ENCODE assay signal across 11 cellular contexts in the genomic region with DNA sequence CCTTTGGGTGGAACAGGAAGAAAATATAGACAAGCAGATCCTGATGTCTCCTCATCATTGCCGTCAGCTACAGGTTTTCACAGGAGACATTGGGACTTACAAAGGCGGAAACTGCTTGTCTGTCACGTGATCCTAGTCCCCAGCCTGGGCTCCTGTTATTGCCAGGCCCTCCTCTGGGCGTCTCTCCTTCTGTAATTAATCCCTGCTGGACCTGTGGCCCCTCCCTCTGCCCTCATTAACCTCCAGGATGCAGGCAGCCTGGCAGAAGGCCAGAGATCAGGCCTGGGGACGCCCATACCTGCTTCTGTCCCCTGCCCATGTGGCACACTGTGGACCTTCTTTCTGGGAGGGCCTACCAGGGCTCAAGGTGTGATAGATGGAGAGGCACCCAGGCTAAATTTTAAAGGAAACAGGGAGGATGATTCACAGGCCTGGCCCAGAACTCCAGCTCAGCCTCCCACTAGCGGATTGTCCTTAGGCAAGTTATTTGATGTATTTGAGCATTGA. TPM values are rescaled to one million over a fixed set of nuclear protein-coding genes. Genes with fewer than 3 reads are reported as not detected.
A peak's percentile ranks its signal among the peaks of the same experiment; 100 is the strongest.
DNase-seq lines count a peak whose midpoint lies in the region; ATAC-seq and TF ChIP-seq lines count a peak whose summit lies in the region.
"Had no signal": no experiment of that assay in that cellular context is flagged by ENCODE, and none has a peak within 500 bp of the region (broad histone marks: within the 10 kb centered on the region; RNA-seq: fewer than 3 reads in every experiment).

No MANE protein-coding gene starts in this region.

- no peak for DNase-seq in activated CD4-positive, alpha-beta T cell treated with anti-CD3 and anti-CD28 coated beads, Interleukin-2, amount 10 ng/mL, durations not matched to agents 24 days and 14 days
- DNase-seq in activated CD4-positive, alpha-beta T cell treated with anti-CD3 and anti-CD28 coated beads for 4 hours: no peak
- DNase-seq in NOMO-1 treated with DMSO at 0.1 percent for 48 hours (lab: John Stamatoyannopoulos, UW; ENCODE audit: unreplicated experiment): peak; percentile 56
- peak; percentile 29 to 31 for DNase-seq in erythroblast (lab: John Stamatoyannopoulos, UW)
- DNase-seq in smooth muscle cell (lab: John Stamatoyannopoulos, UW; ENCODE audit: unreplicated experiment): no peak
- no peak for DNase-seq in omental fat pad (ENCODE audit: low spot score)
- no peak for DNase-seq in GM20000 (ENCODE audit: low spot score)
- no peak for DNase-seq in dedifferentiated amniotic fluid mesenchymal stem cell (ENCODE audit: extremely low spot score)

- H3K4me1 Mint-ChIP-seq in activated CD4-positive, alpha-beta T cell treated with anti-CD3 and anti-CD28 coated beads, Interleukin-2, amount 10 ng/mL, durations not matched to agents 24 days and 14 days: peaks cover 77% of the 10 kb centered on the region

- H3K27ac ChIP-seq in smooth muscle cell (ENCODE audit: low read depth): peak overlapping the region; percentile 41
- H3K27ac ChIP-seq: ovary had no signal

- peaks cover 14% of the 10 kb centered on the region for H3K4me1 ChIP-seq in smooth muscle cell (ENCODE audit: low read depth)

- intact Hi-C loops in activated CD4-positive, alpha-beta T cell treated with anti-CD3 and anti-CD28 coated beads, Interleukin-2, amount 10 ng/mL, durations not matched to agents 24 days and 14 days (cut with micrococcal nuclease): loop anchor here (10.0 kb wide), 1 partner anchor 426 kb away; a partner anchor contains a TSS

- H3K27me3 Mint-ChIP-seq in activated CD4-positive, alpha-beta T cell treated with anti-CD3 and anti-CD28 coated beads, Interleukin-2, amount 10 ng/mL, durations not matched to agents 24 days and 14 days: no peaks in the 10 kb centered on the region
- H3K27me3 Mint-ChIP-seq: IgD-negative memory B cell; stimulated activated naive CD8-positive, alpha-beta T cell treated with anti-CD3 and anti-CD28 coated beads, Interleukin-15, Interleukin-2, amounts not matched to agents 100 ng/mL and 50 ng/mL, for 24 hours had no signal

- no peak overlapping the region for H3K4me3 ChIP-seq in smooth muscle cell
- H3K4me3 ChIP-seq: ovary had no signal

- peaks cover 10% of the 10 kb centered on the region for H3K79me2 ChIP-seq in smooth muscle cell (ENCODE audit: low read depth)

- ATAC-seq in omental fat pad (ENCODE audit: low FRiP score): no peak

- H3K9me3 Mint-ChIP-seq in activated CD4-positive, alpha-beta T cell treated with anti-CD3 and anti-CD28 coated beads, Interleukin-2, amount 10 ng/mL, durations not matched to agents 24 days and 14 days: no peaks in the 10 kb centered on the region
- H3K9me3 Mint-ChIP-seq: IgD-negative memory B cell; stimulated activated naive CD8-positive, alpha-beta T cell treated with anti-CD3 and anti-CD28 coated beads, Interleukin-15, Interleukin-2, amounts not matched to agents 100 ng/mL and 50 ng/mL, for 24 hours had no signal

- peak overlapping the region; percentile 10 for H3K27ac Mint-ChIP-seq in activated CD4-positive, alpha-beta T cell treated with anti-CD3 and anti-CD28 coated beads, Interleukin-2, amount 10 ng/mL, durations not matched to agents 24 days and 14 days
- H3K27ac Mint-ChIP-seq: IgD-negative memory B cell had no signal

- no peak overlapping the region for H3K4me3 Mint-ChIP-seq in activated CD4-positive, alpha-beta T cell treated with anti-CD3 and anti-CD28 coated beads, Interleukin-2, amount 10 ng/mL, durations not matched to agents 24 days and 14 days
- H3K4me3 Mint-ChIP-seq: stimulated activated naive CD8-positive, alpha-beta T cell treated with anti-CD3 and anti-CD28 coated beads, Interleukin-15, Interleukin-2, amounts not matched to agents 100 ng/mL and 50 ng/mL, for 24 hours had no signal

- peaks cover 6% of the 10 kb centered on the region for H4K20me1 ChIP-seq in smooth muscle cell (ENCODE audit: low read depth)

- H3K9ac ChIP-seq in smooth muscle cell (ENCODE audit: low read depth): no peak overlapping the region

- no peaks in the 10 kb centered on the region for H3K27me3 ChIP-seq in smooth muscle cell (ENCODE audit: low read depth)
- H3K27me3 ChIP-seq: ovary had no signal

- H3K36me3 Mint-ChIP-seq in activated CD4-positive, alpha-beta T cell treated with anti-CD3 and anti-CD28 coated beads, Interleukin-2, amount 10 ng/mL, durations not matched to agents 24 days and 14 days (ENCODE audit: low read depth): peaks cover 25% of the 10 kb centered on the region

- H3F3A ChIP-seq in smooth muscle cell (ENCODE audit: low read depth): peaks cover 18% of the 10 kb centered on the region

- no peak overlapping the region for H3K4me2 ChIP-seq in smooth muscle cell

- 45% methylated on average over 6 of the region's 6 CpGs for WGBS in smooth muscle cell (ENCODE audit: low lambda C conversion rate)

- no peak for TF ChIP-seq POLR2A in erythroblast (IDR thresholded peaks at IDR 0.05; ENCODE audit: low read length)

- H2AFZ ChIP-seq in smooth muscle cell (ENCODE audit: low read depth): no peak overlapping the region

- H3K36me3 ChIP-seq in smooth muscle cell (ENCODE audit: low read depth): no peaks in the 10 kb centered on the region
- H3K36me3 ChIP-seq: ovary had no signal

- TF ChIP-seq CTCF in smooth muscle cell (IDR thresholded peaks at IDR 0.05; ENCODE audit: borderline replicate concordance, insufficient read depth, poor library complexity, severe bottlenecking): no peak
- no peak for TF ChIP-seq CTCF in omental fat pad (IDR thresholded peaks at IDR 0.05)
- no peak for TF ChIP-seq CTCF in GM20000 (IDR thresholded peaks at IDR 0.05; ENCODE audit: extremely low read depth, missing control alignments)

- H3K9me3 ChIP-seq in smooth muscle cell (replicated peaks; ENCODE audit: low read depth): no peaks in the 10 kb centered on the region
- H3K9me3 ChIP-seq: ovary had no signal

RNA-seq across cellular contexts. Expression of a gene that starts 2.4 kb away (rescaled TPM):
- 2.3 and 2.6 TPM in 2 replicates for total RNA-seq in activated CD4-positive, alpha-beta T cell treated with anti-CD3 and anti-CD28 coated beads, Interleukin-2, amount 10 ng/mL, durations not matched to agents 24 days and 14 days
- total RNA-seq in smooth muscle cell (1.6 and 5.7 TPM in 2 replicates), omental fat pad (not detected)
- polyA plus RNA-seq in smooth muscle cell: 4.8 and 6.2 TPM in 2 replicates
- total RNA-seq: ovary had no signal
- polyA plus RNA-seq: ovary had no signal

RNA-seq across cellular contexts. Expression of a gene that starts 2.6 kb away (rescaled TPM):
- 166 and 174 TPM in 2 replicates for total RNA-seq in activated CD4-positive, alpha-beta T cell treated with anti-CD3 and anti-CD28 coated beads, Interleukin-2, amount 10 ng/mL, durations not matched to agents 24 days and 14 days
- 410 and 499 TPM in 2 replicates for total RNA-seq in smooth muscle cell
- 1,358 and 1,471 TPM in 2 replicates for polyA plus RNA-seq in smooth muscle cell
- 100 to 1,000 TPM; 315 to 566 (median 427) TPM for total RNA-seq in omental fat pad

RNA-seq across cellular contexts. Expression of a gene that starts 7.2 kb away (rescaled TPM):
- 132 and 134 TPM in 2 replicates for total RNA-seq in activated CD4-positive, alpha-beta T cell treated with anti-CD3 and anti-CD28 coated beads, Interleukin-2, amount 10 ng/mL, durations not matched to agents 24 days and 14 days
- total RNA-seq in smooth muscle cell: 1,139 and 1,222 TPM in 2 replicates
- 1,491 and 1,802 TPM in 2 replicates for polyA plus RNA-seq in smooth muscle cell
- 100 to 1,000 TPM; 323 to 723 (median 337) TPM for total RNA-seq in omental fat pad

RNA-seq across cellular contexts. Expression of a gene that starts 10.7 kb away (rescaled TPM):
- not detected in 2 replicates for total RNA-seq in activated CD4-positive, alpha-beta T cell treated with anti-CD3 and anti-CD28 coated beads, Interleukin-2, amount 10 ng/mL, durations not matched to agents 24 days and 14 days
- total RNA-seq in smooth muscle cell (11.2 and 13.9 TPM in 2 replicates), omental fat pad (1 to 10 TPM in 3 of 4 donors, not detected in 1; 1.7 to 3.2 (median 2.7) TPM)
- 18.0 and 19.8 TPM in 2 replicates for polyA plus RNA-seq in smooth muscle cell
- polyA plus RNA-seq: IgD-negative memory B cell had no signal

RNA-seq across cellular contexts. Expression of a gene that starts 27.3 kb away (rescaled TPM):
- 0.40 and 1.2 TPM in 2 replicates for total RNA-seq in activated CD4-positive, alpha-beta T cell treated with anti-CD3 and anti-CD28 coated beads, Interleukin-2, amount 10 ng/mL, durations not matched to agents 24 days and 14 days
- total RNA-seq in smooth muscle cell (2.3 and 7.3 TPM in 2 replicates), omental fat pad (1 to 10 TPM in 2 of 4 donors, not detected in 2; 1.3 to 6.5 TPM)
- polyA plus RNA-seq in smooth muscle cell: 16.6 and 20.4 TPM in 2 replicates
- polyA plus RNA-seq: IgD-negative memory B cell had no signal

Comparison
In these comparisons a context has a peak if more than half of its experiments do, and no peak if none do; other contexts are left out.
1. DNase-seq: peak in NOMO-1 treated with DMSO at 0.1 percent for 48 hours (single experiment) and erythroblast (2 of 2); none in activated CD4-positive, alpha-beta T cell treated with anti-CD3 and anti-CD28 coated beads, Interleukin-2, amount 10 ng/mL, durations not matched to agents 24 days and 14 days (single experiment), activated CD4-positive, alpha-beta T cell treated with anti-CD3 and anti-CD28 coated beads for 4 hours (0 of 2), smooth muscle cell (single experiment), omental fat pad (single experiment), GM20000 (single experiment) and dedifferentiated amniotic fluid mesenchymal stem cell (single experiment).